ENCODE assay signal across 13 cellular contexts in the genomic region with DNA sequence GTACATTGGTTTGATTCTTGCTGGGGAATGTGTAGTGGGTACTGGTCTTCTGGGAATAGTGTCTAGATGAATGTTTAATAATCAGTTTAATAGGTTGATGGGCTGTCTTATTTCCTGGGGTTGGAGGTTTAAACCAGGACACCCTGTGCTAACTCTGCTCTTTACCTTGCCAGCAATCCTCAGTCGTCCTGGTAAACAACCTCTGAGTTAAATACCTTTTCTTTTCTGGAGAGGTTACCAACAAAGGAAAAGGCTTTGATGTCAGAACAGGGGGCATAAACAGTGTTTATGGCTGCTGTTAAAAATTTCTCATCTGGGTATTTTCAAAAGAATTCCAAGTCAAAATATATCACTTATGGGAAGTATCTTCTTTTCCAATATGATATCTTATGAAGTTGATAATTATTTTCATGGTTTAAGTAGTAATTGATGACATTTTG. TPM values are rescaled to one million over a fixed set of nuclear protein-coding genes. Genes with fewer than 3 reads are reported as not detected.
DNase-seq lines count a peak whose midpoint lies in the region; ATAC-seq and TF ChIP-seq lines count a peak whose summit lies in the region.
"Had no signal": no experiment of that assay in that cellular context is flagged by ENCODE, and none has a peak within 500 bp of the region (broad histone marks: within the 10 kb centered on the region; RNA-seq: fewer than 3 reads in every experiment).

No MANE protein-coding gene starts in this region.

- H3K79me2 ChIP-seq in parathyroid adenoma: peaks cover 6% of the 10 kb centered on the region

- H3K9me3 ChIP-seq in parathyroid adenoma (ENCODE audit: control insufficient read depth, low read length): no peaks in the 10 kb centered on the region

- no peaks in the 10 kb centered on the region for H3K27me3 ChIP-seq in brain microvascular endothelial cell (replicated peaks)
- no peaks in the 10 kb centered on the region for H3K27me3 ChIP-seq in parathyroid adenoma (ENCODE audit: control insufficient read depth, insufficient read depth, low read length)

- in situ Hi-C loops in brain microvascular endothelial cell (cut with HindIII; ENCODE audit: low pct_ligation_motif_present, low sequenced_read_pairs): no loop called here

- no peak overlapping the region for H3K4me3 ChIP-seq in brain microvascular endothelial cell (ENCODE audit: low read depth, low read length)
- H3K4me3 ChIP-seq in parathyroid adenoma (ENCODE audit: low read depth, low read length): peak overlapping the region; percentile 31

- TF ChIP-seq CTCF in brain microvascular endothelial cell (IDR thresholded peaks at IDR 0.05; ENCODE audit: low read depth, low read length, missing control alignments) (no peak), parathyroid adenoma (IDR thresholded peaks at IDR 0.05) (no peak), omental fat pad (IDR thresholded peaks at IDR 0.05) (no peak)

- H3K4me1 ChIP-seq in parathyroid adenoma: peaks cover 25% of the 10 kb centered on the region

- DNase-seq in brain microvascular endothelial cell (no peak), SHP77 (lab: John Stamatoyannopoulos, UW) (no peak), NCI-H1930 (lab: John Stamatoyannopoulos, UW) (no peak), omental fat pad (ENCODE audit: low spot score) (no peak)
- DNase-seq: activated CD4-positive, alpha-beta T cell treated with anti-CD3 and anti-CD28 coated beads, Interleukin-2, amount 10 ng/mL, durations not matched to agents 24 days and 14 days; activated T-cell treated with anti-CD3 and anti-CD28 coated beads, Interleukin-2, amount 50 U/mL, for 48 hours; DMS53; H9; occipital lobe had no signal

- H2AFZ ChIP-seq in parathyroid adenoma: no peak overlapping the region

- peak overlapping the region; percentile 57 for H3K4me2 ChIP-seq in parathyroid adenoma (ENCODE audit: low read length)

- no peaks in the 10 kb centered on the region for H3K36me3 ChIP-seq in brain microvascular endothelial cell (replicated peaks)
- no peaks in the 10 kb centered on the region for H3K36me3 ChIP-seq in parathyroid adenoma (ENCODE audit: control insufficient read depth, insufficient read depth, low read length)

- no peak for TF ChIP-seq POLR2A in GM18505 (IDR thresholded peaks at IDR 0.05; ENCODE audit: borderline replicate concordance, extremely low read depth, insufficient read depth, insufficient read length)

- peak; percentile 12 for ATAC-seq in GM18511 (IDR thresholded peaks at IDR 0.05; ENCODE audit: unreplicated experiment)
- peak; percentile 7 for ATAC-seq in HG02870 (IDR thresholded peaks at IDR 0.05; ENCODE audit: unreplicated experiment)
- ATAC-seq in GM18505 (IDR thresholded peaks at IDR 0.05; ENCODE audit: unreplicated experiment): no peak
- ATAC-seq in omental fat pad (ENCODE audit: low FRiP score): no peak

- no peak overlapping the region for H3K9ac ChIP-seq in parathyroid adenoma

- H3K27ac ChIP-seq in brain microvascular endothelial cell (peak overlapping the region; percentile 52), parathyroid adenoma (no peak overlapping the region)

RNA-seq across cellular contexts. Expression of gene MITF, which starts 23.5 kb away (rescaled TPM):
- 10 to 100 TPM; 13.7 to 39.0 (median 27.4) TPM for total RNA-seq in omental fat pad

Comparison
In these comparisons a context has a peak if more than half of its experiments do, and no peak if none do; other contexts are left out.
1. ATAC-seq: peak in GM18511 (single experiment) and HG02870 (single experiment); none in GM18505 (single experiment) and omental fat pad (single experiment).